In the genomic region with DNA sequence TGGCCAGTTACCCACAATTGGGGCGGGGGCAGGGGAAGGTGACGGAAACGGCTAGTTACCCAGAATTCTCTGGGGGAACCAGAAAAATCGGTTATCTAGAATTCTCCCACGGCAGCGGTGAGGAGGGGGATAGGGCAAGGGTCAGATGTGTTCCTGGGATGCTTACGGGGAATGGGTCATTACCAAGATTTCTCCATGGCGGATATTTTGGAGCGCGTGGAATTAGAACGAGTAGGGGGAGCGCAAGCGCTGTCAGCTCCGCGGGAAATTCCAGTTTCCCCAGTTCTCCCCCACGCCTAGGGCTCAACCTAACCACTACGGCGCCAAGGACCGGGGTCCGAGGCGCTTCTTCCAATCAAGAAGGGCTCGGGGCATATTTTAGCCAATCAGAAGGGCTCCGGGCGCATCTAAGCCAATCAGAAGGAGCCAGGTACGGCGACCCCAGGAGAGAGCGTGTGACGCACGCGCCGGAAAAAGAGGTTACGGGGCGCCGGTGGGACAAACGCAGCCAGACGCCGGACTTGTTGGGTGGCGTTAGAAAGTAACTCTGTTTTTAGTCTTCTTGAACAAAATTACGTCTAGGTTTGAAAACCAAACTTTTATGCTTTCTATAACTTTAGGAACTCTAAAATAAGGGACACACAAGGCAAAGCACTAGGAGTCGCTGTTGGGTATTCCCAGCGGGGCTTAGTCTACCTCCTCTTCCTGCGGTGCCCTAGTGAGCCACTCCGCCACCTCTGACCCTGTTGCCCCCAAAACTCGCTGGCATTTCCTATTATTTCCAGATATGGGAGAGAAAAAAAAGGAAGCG, we compare ENCODE assay signal across 8 cellular contexts. TPM values are rescaled to one million over a fixed set of nuclear protein-coding genes. Genes with fewer than 3 reads are reported as not detected.
DNase-seq lines count a peak whose midpoint lies in the region; ATAC-seq, FAIRE-seq and TF ChIP-seq lines count a peak whose summit lies in the region.

A gene with protein sequence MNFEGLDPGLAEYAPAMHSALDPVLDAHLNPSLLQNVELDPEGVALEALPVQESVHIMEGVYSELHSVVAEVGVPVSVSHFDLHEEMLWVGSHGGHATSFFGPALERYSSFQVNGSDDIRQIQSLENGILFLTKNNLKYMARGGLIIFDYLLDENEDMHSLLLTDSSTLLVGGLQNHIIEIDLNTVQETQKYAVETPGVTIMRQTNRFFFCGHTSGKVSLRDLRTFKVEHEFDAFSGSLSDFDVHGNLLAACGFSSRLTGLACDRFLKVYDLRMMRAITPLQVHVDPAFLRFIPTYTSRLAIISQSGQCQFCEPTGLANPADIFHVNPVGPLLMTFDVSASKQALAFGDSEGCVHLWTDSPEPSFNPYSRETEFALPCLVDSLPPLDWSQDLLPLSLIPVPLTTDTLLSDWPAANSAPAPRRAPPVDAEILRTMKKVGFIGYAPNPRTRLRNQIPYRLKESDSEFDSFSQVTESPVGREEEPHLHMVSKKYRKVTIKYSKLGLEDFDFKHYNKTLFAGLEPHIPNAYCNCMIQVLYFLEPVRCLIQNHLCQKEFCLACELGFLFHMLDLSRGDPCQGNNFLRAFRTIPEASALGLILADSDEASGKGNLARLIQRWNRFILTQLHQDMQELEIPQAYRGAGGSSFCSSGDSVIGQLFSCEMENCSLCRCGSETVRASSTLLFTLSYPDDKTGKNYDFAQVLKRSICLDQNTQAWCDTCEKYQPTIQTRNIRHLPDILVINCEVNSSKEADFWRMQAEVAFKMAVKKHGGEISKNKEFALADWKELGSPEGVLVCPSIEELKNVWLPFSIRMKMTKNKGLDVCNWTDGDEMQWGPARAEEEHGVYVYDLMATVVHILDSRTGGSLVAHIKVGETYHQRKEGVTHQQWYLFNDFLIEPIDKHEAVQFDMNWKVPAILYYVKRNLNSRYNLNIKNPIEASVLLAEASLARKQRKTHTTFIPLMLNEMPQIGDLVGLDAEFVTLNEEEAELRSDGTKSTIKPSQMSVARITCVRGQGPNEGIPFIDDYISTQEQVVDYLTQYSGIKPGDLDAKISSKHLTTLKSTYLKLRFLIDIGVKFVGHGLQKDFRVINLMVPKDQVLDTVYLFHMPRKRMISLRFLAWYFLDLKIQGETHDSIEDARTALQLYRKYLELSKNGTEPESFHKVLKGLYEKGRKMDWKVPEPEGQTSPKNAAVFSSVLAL (minus strand): TSS at position 322 of the 811 bp plus-strand sequence. CDS start 906 bp downstream, outside the sequence.

- H3K4me2 ChIP-seq in SU-DHL-6 (ENCODE audit: low read depth, low read length, poor library complexity, severe bottlenecking) = peak within 1 kb of the TSS; percentile 92

- peak within 1 kb of the TSS; percentile 94 for H3K27ac Mint-ChIP-seq in activated naive CD8-positive, alpha-beta T cell treated with anti-CD3 and anti-CD28 coated beads, Interleukin-2, amount 10 ng/mL, durations not matched to agents 7 days and 5 days

- H3K79me2 ChIP-seq in SU-DHL-6 (ENCODE audit: insufficient read depth, low read length) = peaks cover 11% of the 10 kb centered on the region

- no peaks in the 10 kb centered on the region for H3K27me3 Mint-ChIP-seq in activated naive CD8-positive, alpha-beta T cell treated with anti-CD3 and anti-CD28 coated beads, Interleukin-2, amount 10 ng/mL, durations not matched to agents 7 days and 5 days

- no peaks in the 10 kb centered on the region for H3K9me2 ChIP-seq in SU-DHL-6 (replicated peaks; ENCODE audit: insufficient read depth, low read length)

- TF ChIP-seq CTCF in GM12872 (IDR thresholded peaks at IDR 0.05; ENCODE audit: insufficient read depth, low read depth, low read length) (peak; percentile 66), SU-DHL-6 (IDR thresholded peaks at IDR 0.05; ENCODE audit: insufficient read depth, low read length, poor library complexity, severe bottlenecking) (no peak), pancreas (IDR thresholded peaks at IDR 0.05) (peak in 2 of 4 donors; percentile 13 to 22), tibial artery (IDR thresholded peaks at IDR 0.05) (peak; percentile 46 to 53)

- intact Hi-C loops in Right ventricle myocardium superior (cut with DNase I) (no loop called here), pancreas (cut with DNase I) (no loop called here), tibial artery (cut with DNase I; ENCODE audit: low total_unique reads) (no loop called here)

- H3K4me1 Mint-ChIP-seq in activated naive CD8-positive, alpha-beta T cell treated with anti-CD3 and anti-CD28 coated beads, Interleukin-2, amount 10 ng/mL, durations not matched to agents 7 days and 5 days = peaks cover 32% of the 10 kb centered on the region

- peak; percentile 94 for DNase-seq in NCI-H128 (lab: John Stamatoyannopoulos, UW; ENCODE audit: unreplicated experiment)
- DNase-seq in activated naive CD8-positive, alpha-beta T cell treated with anti-CD3 and anti-CD28 coated beads, Interleukin-2, amount 10 ng/mL, durations not matched to agents 7 days and 5 days = peak; percentile 89
- DNase-seq in Right ventricle myocardium superior = peak; percentile 97
- peak; percentile 91 to 96 (median 95) for DNase-seq in pancreas
- DNase-seq in tibial artery = peak; percentile 96 to 97

- H3K36me3 ChIP-seq in SU-DHL-6 (ENCODE audit: low read length) (no peaks in the 10 kb centered on the region), pancreas (no peaks in the 10 kb centered on the region), tibial artery (no peaks in the 10 kb centered on the region)

- peak within 1 kb of the TSS; percentile 92 for H3K4me3 Mint-ChIP-seq in activated naive CD8-positive, alpha-beta T cell treated with anti-CD3 and anti-CD28 coated beads, Interleukin-2, amount 10 ng/mL, durations not matched to agents 7 days and 5 days

- peaks cover 28% of the 10 kb centered on the region for H3F3A ChIP-seq in SU-DHL-6 (ENCODE audit: insufficient read depth)

- ATAC-seq in HG02759 (IDR thresholded peaks at IDR 0.05; ENCODE audit: unreplicated experiment) (peak; percentile 89), Right ventricle myocardium superior (ENCODE audit: poor library complexity) (peak; percentile 99), pancreas (peak; percentile 97 to 99 (median 99))
- ATAC-seq in activated naive CD8-positive, alpha-beta T cell treated with anti-CD3 and anti-CD28 coated beads, Interleukin-2, amount 10 ng/mL, durations not matched to agents 7 days and 5 days (ENCODE audit: low read depth) = peak; percentile 91

- FAIRE-seq in pancreas (lab: Jason Lieb, UNC) = peak; percentile 9

- H3K9me3 ChIP-seq in SU-DHL-6 (ENCODE audit: insufficient read depth, low read length) (no peaks in the 10 kb centered on the region), pancreas (no peaks in the 10 kb centered on the region), tibial artery (no peaks in the 10 kb centered on the region)

- H3K4me3 ChIP-seq in SU-DHL-6 (ENCODE audit: insufficient read depth, low read length, poor library complexity, severe bottlenecking) (peak within 1 kb of the TSS; percentile 71), pancreas (peak within 1 kb of the TSS; percentile 37 to 68 (median 51)), tibial artery (peak within 1 kb of the TSS; percentile 60 to 76)

- H3K9me3 Mint-ChIP-seq in activated naive CD8-positive, alpha-beta T cell treated with anti-CD3 and anti-CD28 coated beads, Interleukin-2, amount 10 ng/mL, durations not matched to agents 7 days and 5 days = no peaks in the 10 kb centered on the region

- H3K9ac ChIP-seq in SU-DHL-6 (ENCODE audit: low read length) = peak within 1 kb of the TSS; percentile 76

- no peaks in the 10 kb centered on the region for H4K20me1 ChIP-seq in SU-DHL-6 (ENCODE audit: low read depth, low read length)

- H3K27ac ChIP-seq in SU-DHL-6 (ENCODE audit: low read depth, low read length) (peak within 1 kb of the TSS; percentile 86), pancreas (peak within 1 kb of the TSS; percentile 88 to 97 (median 92)), tibial artery (peak within 1 kb of the TSS; percentile 92 to 97)

- peaks cover 7% of the 10 kb centered on the region for H3K36me3 Mint-ChIP-seq in activated naive CD8-positive, alpha-beta T cell treated with anti-CD3 and anti-CD28 coated beads, Interleukin-2, amount 10 ng/mL, durations not matched to agents 7 days and 5 days

- H3K27me3 ChIP-seq in SU-DHL-6 (ENCODE audit: low read length) = no peaks in the 10 kb centered on the region
- H3K27me3 ChIP-seq in pancreas = no peaks in the 10 kb centered on the region
- no peaks in the 10 kb centered on the region for H3K27me3 ChIP-seq in tibial artery

- peak within 1 kb of the TSS; percentile 70 for H2AFZ ChIP-seq in SU-DHL-6 (ENCODE audit: low read depth, low read length, severe bottlenecking)

- H3K4me1 ChIP-seq in pancreas (peaks cover 0 to 6% (median 0%) of the 10 kb centered on the region in 3 donors), tibial artery (peaks cover 0 to 17% (median 10%) of the 10 kb centered on the region in 4 donors)

- POLR2A ChIA-PET in activated naive CD8-positive, alpha-beta T cell treated with anti-CD3 and anti-CD28 coated beads, Interleukin-2, amount 10 ng/mL, durations not matched to agents 7 days and 5 days (lab: Charles Lee) = interaction anchor here (0.6 to 5.0 kb wide), 7 partner anchors 9 to 131 kb away, joined by 3 to 40 read pairs (median 5); partner anchors contain the start of genes CNPY2 and STAT2

- 0% methylated on average over 45 of the region's 45 CpGs for WGBS in pancreas, 2 donors

RNA-seq across cellular contexts. Expression of the gene that starts here (rescaled TPM):
- total RNA-seq in activated naive CD8-positive, alpha-beta T cell treated with anti-CD3 and anti-CD28 coated beads, Interleukin-2, amount 10 ng/mL, durations not matched to agents 7 days and 5 days = 100 to 1,000 TPM; 106 to 115 TPM
- total RNA-seq in Right ventricle myocardium superior (38.6 TPM), pancreas (10 to 100 TPM; 24.3 to 73.0 (median 41.7) TPM)
- 100 to 1,000 TPM in 1 of 2 donors, 10 to 100 TPM in 1; 78.5 to 111 TPM for polyA plus RNA-seq in pancreas

Comparison
In these comparisons a context has a peak if more than half of its experiments do, and no peak if none do; other contexts are left out.
1. Peak in every context shown above with its lines: DNase-seq, ATAC-seq, H3K4me3 ChIP-seq and H3K27ac ChIP-seq.